Comparison of ENCODE assay signal across 25 cellular contexts in the genomic region with DNA sequence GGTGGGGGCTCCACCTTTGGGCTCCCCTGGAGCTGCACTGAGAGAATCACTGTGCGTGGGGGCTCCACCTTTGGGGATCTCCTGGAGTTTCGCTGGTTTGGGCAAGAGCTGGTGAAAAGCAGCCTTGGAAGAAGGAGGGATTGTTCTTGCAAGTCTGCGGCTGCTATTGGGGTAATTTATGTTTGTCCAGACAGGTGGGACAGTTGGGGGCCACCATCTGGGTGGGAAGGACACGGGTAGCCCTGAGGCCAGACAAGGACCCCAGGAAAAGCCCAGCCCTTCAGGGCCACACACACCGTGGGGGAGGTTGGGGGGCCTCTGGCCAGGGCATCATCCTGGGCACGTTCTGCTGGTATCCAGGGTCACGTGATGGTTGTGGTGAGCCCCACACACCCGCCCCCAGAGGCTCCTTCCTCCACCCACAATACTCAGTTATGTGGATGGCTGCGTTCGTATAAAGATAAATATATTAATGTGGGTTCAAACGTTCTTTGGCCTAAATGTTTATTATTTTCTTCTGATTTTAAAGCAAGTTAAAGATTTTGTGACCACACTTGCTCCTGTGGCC. TPM values are rescaled to one million over a fixed set of nuclear protein-coding genes. Genes with fewer than 3 reads are reported as not detected.
"Had no signal": no experiment of that assay in that cellular context is flagged by ENCODE, and none has a peak within 500 bp of the region (broad histone marks: within the 10 kb centered on the region; RNA-seq: fewer than 3 reads in every experiment).

No MANE protein-coding gene starts in this region.

- H3K36me3 Mint-ChIP-seq: natural killer cell treated with Interleukin-12 subunit alpha and Interleukin-12 subunit beta and Interleukin-15 and Interleukin-18, amount 100 ng/mL, for 72 hours; stimulated activated effector memory CD8-positive, alpha-beta T cell treated with anti-CD3 and anti-CD28 coated beads, Interleukin-12 subunit alpha, Interleukin-12 subunit beta, amount 100 ng/mL, for 72 hours; type B pancreatic cell had no signal

- H3K27ac Mint-ChIP-seq: natural killer cell treated with Interleukin-12 subunit alpha and Interleukin-12 subunit beta and Interleukin-15 and Interleukin-18, amount 100 ng/mL, for 72 hours; stimulated activated effector memory CD8-positive, alpha-beta T cell treated with anti-CD3 and anti-CD28 coated beads, Interleukin-12 subunit alpha, Interleukin-12 subunit beta, amount 100 ng/mL, for 72 hours; type B pancreatic cell had no signal

- H3K4me3 ChIP-seq: hepatocyte, lung, prostate gland, right lobe of liver, suprapubic skin, thyroid gland, uterus had no signal

- H3K9me3 Mint-ChIP-seq: natural killer cell treated with Interleukin-12 subunit alpha and Interleukin-12 subunit beta and Interleukin-15 and Interleukin-18, amount 100 ng/mL, for 72 hours; type B pancreatic cell had no signal

- ATAC-seq: left colon; left ventricle myocardium superior; stimulated activated naive CD8-positive, alpha-beta T cell treated with anti-CD3 and anti-CD28 coated beads, Interleukin-15, Interleukin-2, amounts not matched to agents 100 U/mL and 50 U/mL, for 24 hours had no signal

- H3K36me3 ChIP-seq: prostate gland, right lobe of liver, suprapubic skin, uterus had no signal

- H3K4me3 Mint-ChIP-seq: natural killer cell treated with Interleukin-12 subunit alpha and Interleukin-12 subunit beta and Interleukin-15 and Interleukin-18, amount 100 ng/mL, for 72 hours; stimulated activated effector memory CD8-positive, alpha-beta T cell treated with anti-CD3 and anti-CD28 coated beads, Interleukin-12 subunit alpha, Interleukin-12 subunit beta, amount 100 ng/mL, for 72 hours; type B pancreatic cell had no signal

- H3K27me3 ChIP-seq: hepatocyte, right lobe of liver, suprapubic skin, thyroid gland, uterus had no signal

- H3K9me3 ChIP-seq: prostate gland, suprapubic skin, thyroid gland, uterus had no signal

- H2AFZ ChIP-seq: hepatocyte, parathyroid adenoma had no signal

- DNase-seq: dermis blood vessel endothelial cell; erythroblast; foreskin melanocyte; head of caudate nucleus; left colon; left ventricle myocardium superior; mesenchymal stem cell; midbrain; retina; right lobe of liver; stimulated activated CD4-positive, alpha-beta T cell treated with anti-CD3 and anti-CD28 coated beads, Interleukin-4, amount 100 ng/mL, for 1 hour; stimulated activated CD8-positive, alpha-beta memory T cell treated with anti-CD3 and anti-CD28 coated beads, Interleukin-4, amount 100 ng/mL, for 48 hours; stimulated activated naive CD8-positive, alpha-beta T cell treated with anti-CD3 and anti-CD28 coated beads, Interleukin-15, Interleukin-2, amounts not matched to agents 100 U/mL and 50 U/mL, for 24 hours; thyroid gland; uterus had no signal

- H3K4me1 ChIP-seq: parathyroid adenoma, prostate gland, right lobe of liver, suprapubic skin, uterus had no signal

- H3K9ac ChIP-seq: parathyroid adenoma had no signal

- H3K4me2 ChIP-seq: hepatocyte had no signal

- H3K4me1 Mint-ChIP-seq: stimulated activated effector memory CD8-positive, alpha-beta T cell treated with anti-CD3 and anti-CD28 coated beads, Interleukin-12 subunit alpha, Interleukin-12 subunit beta, amount 100 ng/mL, for 72 hours had no signal

- H3K27ac ChIP-seq: hepatocyte, parathyroid adenoma, prostate gland, right lobe of liver, suprapubic skin, thyroid gland, uterus had no signal

- H3K79me2 ChIP-seq: hepatocyte, parathyroid adenoma had no signal

RNA-seq across cellular contexts. Expression of a gene that starts 47.7 kb away (rescaled TPM):
- total RNA-seq: dermis blood vessel endothelial cell; endothelial cell of umbilical vein; hepatocyte; kidney epithelial cell; natural killer cell treated with Interleukin-12 subunit alpha and Interleukin-12 subunit beta and Interleukin-15 and Interleukin-18, amount 100 ng/mL, for 72 hours; right lobe of liver had no signal
- polyA plus RNA-seq: endothelial cell of umbilical vein had no signal
